In the genomic region with DNA sequence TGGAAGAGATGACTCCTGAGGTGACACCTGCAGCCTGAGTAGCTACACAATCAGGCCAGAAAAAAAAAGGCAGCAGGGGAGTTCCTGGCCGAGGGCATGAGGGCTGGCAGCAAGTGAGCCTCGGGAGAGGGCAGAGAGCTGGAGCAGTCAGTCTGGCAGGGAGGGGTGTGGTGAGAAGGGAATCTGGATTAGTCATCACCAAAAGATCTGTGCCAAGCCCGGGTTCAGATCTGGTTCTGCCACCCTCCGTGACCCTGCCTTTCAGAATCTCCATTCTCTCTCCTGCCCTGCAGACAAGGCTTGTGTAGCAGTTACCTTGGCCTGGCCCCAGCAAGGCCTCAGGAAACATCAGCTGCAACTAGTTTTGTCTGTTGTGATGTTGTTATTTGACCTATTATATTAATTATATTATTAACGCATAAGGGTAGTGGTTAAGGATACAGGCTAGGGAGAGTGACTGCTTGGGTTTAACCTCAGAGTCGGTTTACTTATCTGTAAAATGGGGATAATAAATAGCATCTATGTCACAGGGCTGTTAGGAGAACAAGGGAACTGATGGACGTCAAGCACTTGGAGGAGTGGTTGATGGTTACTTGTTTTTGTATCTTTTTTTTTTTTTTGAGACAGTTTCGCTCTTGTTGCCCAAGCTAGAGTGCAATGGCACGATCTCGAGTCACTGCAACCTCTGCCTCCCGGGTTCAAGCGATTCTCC, we compare ENCODE assay signal across 9 cellular contexts. TPM values are rescaled to one million over a fixed set of nuclear protein-coding genes. Genes with fewer than 3 reads are reported as not detected.
DNase-seq lines count a peak whose midpoint lies in the region; ATAC-seq, FAIRE-seq and TF ChIP-seq lines count a peak whose summit lies in the region.
"Had no signal": no experiment of that assay in that cellular context is flagged by ENCODE, and none has a peak within 500 bp of the region (broad histone marks: within the 10 kb centered on the region; RNA-seq: fewer than 3 reads in every experiment).

No MANE protein-coding gene starts in this region.

- H2AK5ac ChIP-seq in H1 (ENCODE audit: low read depth, low read length): no peak overlapping the region

- TF ChIP-seq EP300 in H1 (IDR thresholded peaks at IDR 0.05; ENCODE audit: borderline replicate concordance in 1 of 2, low read depth in 2 of 2, low read length in 2 of 2): no peak

- H3K9ac ChIP-seq in H1 (replicated peaks in 1 of 4; ENCODE audit: extremely low read depth in 1 of 4, low read depth in 3 of 4, low read length in 3 of 4): no peak overlapping the region
- H3K9ac ChIP-seq in neural progenitor cell: no peak overlapping the region

- H3K4me3 Mint-ChIP-seq in neural progenitor cell: peak overlapping the region; percentile 60
- H3K4me3 Mint-ChIP-seq: stimulated activated naive CD8-positive, alpha-beta T cell treated with anti-CD3 and anti-CD28 coated beads, Interleukin-15, Interleukin-2, amounts not matched to agents 100 ng/mL and 50 ng/mL, for 24 hours had no signal

- H3K27me3 Mint-ChIP-seq in neural progenitor cell (ENCODE audit: insufficient read depth, low read depth): peaks cover 13% of the 10 kb centered on the region
- H3K27me3 Mint-ChIP-seq: stimulated activated naive CD8-positive, alpha-beta T cell treated with anti-CD3 and anti-CD28 coated beads, Interleukin-15, Interleukin-2, amounts not matched to agents 100 ng/mL and 50 ng/mL, for 24 hours had no signal

- ATAC-seq in GM18867 (IDR thresholded peaks at IDR 0.05; ENCODE audit: unreplicated experiment): no peak
- ATAC-seq in GM21528 (IDR thresholded peaks at IDR 0.05; ENCODE audit: low FRiP score, unreplicated experiment): no peak
- no peak for ATAC-seq in GM18517 (IDR thresholded peaks at IDR 0.05; ENCODE audit: unreplicated experiment)

- no peak for TF ChIP-seq POLR2A in H1 (IDR thresholded peaks at IDR 0.05; ENCODE audit: control extremely low read depth in 1 of 2, low read depth in 2 of 2, low read length in 2 of 2)

- peak overlapping the region; percentile 7 for H3K27ac Mint-ChIP-seq in neural progenitor cell
- H3K27ac Mint-ChIP-seq: stimulated activated naive CD8-positive, alpha-beta T cell treated with anti-CD3 and anti-CD28 coated beads, Interleukin-15, Interleukin-2, amounts not matched to agents 100 ng/mL and 50 ng/mL, for 24 hours had no signal

- POLR2A ChIA-PET in H1 (lab: Charles Lee; ENCODE audit: partially characterized antibody): interaction anchor here (0.7 to 2.2 kb wide), 7 partner anchors 9 to 78 kb away, joined by 3 to 12 read pairs (median 4); partner anchors contain the start of genes ZNF146 and ZNF565

- H3K79me1 ChIP-seq in H1 (ENCODE audit: low read depth, low read length): peaks cover 3% of the 10 kb centered on the region

- peaks cover 13% of the 10 kb centered on the region; the same call in 1 of the 2 replicates for H3K23me2 ChIP-seq in H1 (ENCODE audit: low read depth, low read length)

- H3K4me1 Mint-ChIP-seq in neural progenitor cell: peaks cover 13% of the 10 kb centered on the region

- peaks cover 9% of the 10 kb centered on the region for H3K36me3 Mint-ChIP-seq in neural progenitor cell

- DNase-seq in GM04503 (ENCODE audit: low read depth) (peak; percentile 49), NCI-H69 (lab: John Stamatoyannopoulos, UW) (peak; percentile 75), H1 (ENCODE audit: low read depth in 1 of 2, low spot score in 2 of 2) (no peak), neural progenitor cell (ENCODE audit: low spot score) (no peak), NCI-H187 (lab: John Stamatoyannopoulos, UW) (no peak)

- no peak overlapping the region for H3K14ac ChIP-seq in H1 (ENCODE audit: insufficient read length)

- no peak overlapping the region for H3K4me2 ChIP-seq in H1 (ENCODE audit: insufficient read depth in 1 of 2, low read depth in 2 of 2, low read length in 2 of 2)
- H3K4me2 ChIP-seq in neural progenitor cell: no peak overlapping the region

- H4K5ac ChIP-seq in H1 (ENCODE audit: insufficient read length, low read depth, low read length): no peak overlapping the region

- no peak overlapping the region for H3K4ac ChIP-seq in H1 (replicated peaks; ENCODE audit: insufficient read length, low read depth, low read length)

- H2BK5ac ChIP-seq in H1 (ENCODE audit: low read depth, low read length): no peak overlapping the region

- no peaks in the 10 kb centered on the region for H3K9me3 Mint-ChIP-seq in neural progenitor cell
- H3K9me3 Mint-ChIP-seq: stimulated activated naive CD8-positive, alpha-beta T cell treated with anti-CD3 and anti-CD28 coated beads, Interleukin-15, Interleukin-2, amounts not matched to agents 100 ng/mL and 50 ng/mL, for 24 hours had no signal

- no peak overlapping the region for H2BK20ac ChIP-seq in H1 (ENCODE audit: low read length)

- no peak for FAIRE-seq in H1 (lab: Jason Lieb, UNC)

- no peak overlapping the region for H2BK12ac ChIP-seq in H1 (ENCODE audit: low read depth, low read length)

- H3K79me2 ChIP-seq in H1 (ENCODE audit: control insufficient read depth in 1 of 2, insufficient read depth in 2 of 2, low read length in 2 of 2) (peaks cover 0 to 12% of the 10 kb centered on the region in 2 experiments; a peak in 1 of 4 replicates), neural progenitor cell (ENCODE audit: low read depth) (peaks cover 20% of the 10 kb centered on the region)

- 86% methylated on average over 12 of the region's 12 CpGs; no CpG with 5 or more reads in 1 of the 2 experiments for WGBS in H1 (ENCODE audit: extremely low coverage in 1 of 2, insufficient coverage in 1 of 2, insufficient read length in 1 of 2, insufficient replicate concordance in 2 of 2, low coverage in 1 of 2, low lambda C conversion rate in 2 of 2, missing lambda C conversion rate in 1 of 2), 2 experiments

- no peak for TF ChIP-seq CTCF in H1 (IDR thresholded peaks at IDR 0.05; ENCODE audit: control extremely low read depth in 1 of 3, insufficient read depth in 1 of 3, low read depth in 1 of 3, low read length in 3 of 3)
- TF ChIP-seq CTCF in neural progenitor cell (IDR thresholded peaks at IDR 0.05): no peak

- H3K4me3 ChIP-seq in H1 (ENCODE audit: extremely low read depth in 1 of 4, insufficient read depth in 2 of 4, low read depth in 3 of 4, low read length in 4 of 4) (no peak overlapping the region), neural progenitor cell (no peak overlapping the region)

- no peak overlapping the region for H3K56ac ChIP-seq in H1 (replicated peaks; ENCODE audit: insufficient read length, low read depth, low read length)

- H3K9me3 ChIP-seq in H1 (ENCODE audit: insufficient read depth in 2 of 2, low read depth in 1 of 2, low read length in 1 of 2): no peaks in the 10 kb centered on the region
- H3K9me3 ChIP-seq in neural progenitor cell (ENCODE audit: low read depth): no peaks in the 10 kb centered on the region

- H4K20me1 ChIP-seq in H1 (replicated peaks in 1 of 2; ENCODE audit: control insufficient read depth in 1 of 2, insufficient read depth in 2 of 2, low read length in 2 of 2) (peaks cover 0 to 2% of the 10 kb centered on the region in 2 experiments), neural progenitor cell (ENCODE audit: low read depth) (peaks cover 8% of the 10 kb centered on the region)

- no peak overlapping the region for H2BK120ac ChIP-seq in H1 (replicated peaks; ENCODE audit: low read depth, low read length)

- peaks cover 13% of the 10 kb centered on the region for H3F3A ChIP-seq in neural progenitor cell (ENCODE audit: low read depth)

- no peak overlapping the region for H3K23ac ChIP-seq in H1 (ENCODE audit: insufficient read length)

- no peak for TF ChIP-seq RAD21 in H1 (IDR thresholded peaks at IDR 0.05 in 1 of 2, conservative IDR thresholded peaks at IDR 0.05 in 1 of 2; ENCODE audit: low read depth in 2 of 2, low read length in 2 of 2)

- H3K27me3 ChIP-seq in H1 (replicated peaks in 1 of 4; ENCODE audit: control insufficient read depth in 3 of 4, extremely low read depth in 1 of 4, insufficient read depth in 3 of 4, low read length in 3 of 4): no peaks in the 10 kb centered on the region
- no peaks in the 10 kb centered on the region for H3K27me3 ChIP-seq in neural progenitor cell

- no peak overlapping the region for H2AFZ ChIP-seq in H1 (ENCODE audit: low read length)
- no peak overlapping the region for H2AFZ ChIP-seq in neural progenitor cell (replicated peaks)

- peaks cover 0 to under 1% (median 0%) of the 10 kb centered on the region in 4 experiments; a peak in 1 of 8 replicates for H3K36me3 ChIP-seq in H1 (ENCODE audit: control insufficient read depth in 2 of 4, insufficient read depth in 4 of 4, low read length in 3 of 4)
- no peaks in the 10 kb centered on the region for H3K36me3 ChIP-seq in neural progenitor cell

- H3K27ac ChIP-seq in H1 (ENCODE audit: low read depth, low read length) (no peak overlapping the region), neural progenitor cell (no peak overlapping the region)

- no peak overlapping the region for H3K18ac ChIP-seq in H1 (ENCODE audit: extremely low read depth, low read length)

- H3K4me1 ChIP-seq in H1 (replicated peaks in 1 of 4; ENCODE audit: control insufficient read depth in 3 of 4, insufficient read depth in 4 of 4, low read length in 3 of 4) (peaks cover 0 to 6% (median 5%) of the 10 kb centered on the region in 4 experiments; a peak in 3 of 7 replicates), neural progenitor cell (peaks cover 7% of the 10 kb centered on the region)

- H4K91ac ChIP-seq in H1 (replicated peaks; ENCODE audit: insufficient read length, low read length): no peak overlapping the region

- H2BK15ac ChIP-seq in H1 (ENCODE audit: low read length): 0 out of 2 replicates have a peak overlapping the region, but pooled peaks have one; percentile 46

- CTCF ChIA-PET in H1 (lab: Charles Lee; ENCODE audit: partially characterized antibody): interaction anchor here (0.9 to 2.7 kb wide), 3 partner anchors 9 to 33 kb away, joined by 3 to 18 read pairs (median 5); no protein-coding TSS in a partner anchor

- no peak overlapping the region for H4K8ac ChIP-seq in H1 (ENCODE audit: extremely low read depth, insufficient read depth, low read length)

RNA-seq across cellular contexts. Expression of gene CAPNS1, which starts 2.7 kb away (rescaled TPM):
- total RNA-seq in H1 (2021; fragmentation: NEBNext Ultra II Directional; extraction: Animal tissue kit (Norgen Biotek cat#: 25700)): 382 and 386 TPM in 2 replicates
- 438 and 448 TPM in 2 replicates for polyA plus RNA-seq in H1 (2011; rRNA removed)
- polyA plus RNA-seq in H1 (2011; cell fraction: cytosol; rRNA removed): 311 TPM
- polyA plus RNA-seq in H1 (2011; cell fraction: nucleus; rRNA removed): 321 TPM
- 410 to 468 TPM (median 461 TPM) in 4 replicates for polyA plus RNA-seq in H1 (2012, experiment 1 of 2)
- 404 TPM for polyA plus RNA-seq in H1 (2012, experiment 2 of 2)
- 301 TPM for polyA plus RNA-seq in H1 (2013, experiment 1 of 2)
- 319 TPM for polyA plus RNA-seq in H1 (2013, experiment 2 of 2)
- polyA minus RNA-seq in H1 (2011; rRNA and poly(A)+ RNA removed): 347 and 394 TPM in 2 replicates
- 167 TPM for polyA minus RNA-seq in H1 (2011; cell fraction: cytosol; rRNA and poly(A)+ RNA removed)
- 90.7 TPM for polyA minus RNA-seq in H1 (2011; cell fraction: nucleus; rRNA and poly(A)+ RNA removed)
- total RNA-seq in neural progenitor cell (ENCODE audit: low replicate concordance): 146 and 258 TPM in 2 replicates

RNA-seq across cellular contexts. Expression of gene COX7A1, which starts 15.1 kb away (rescaled TPM):
- 0.60 and 0.75 TPM in 2 replicates for total RNA-seq in H1 (2021; fragmentation: NEBNext Ultra II Directional; extraction: Animal tissue kit (Norgen Biotek cat#: 25700))
- polyA plus RNA-seq in H1 (2011; rRNA removed): 0.60 and 0.96 TPM in 2 replicates
- 0.43 TPM for polyA plus RNA-seq in H1 (2011; cell fraction: cytosol; rRNA removed)
- polyA plus RNA-seq in H1 (2011; cell fraction: nucleus; rRNA removed): 1.9 TPM
- 0.88 to 23.4 TPM (median 2.0 TPM) in 4 replicates for polyA plus RNA-seq in H1 (2012, experiment 1 of 2)
- polyA plus RNA-seq in H1 (2012, experiment 2 of 2): 0.43 TPM
- 0.93 TPM for polyA plus RNA-seq in H1 (2013, experiment 1 of 2)
- 0.96 TPM for polyA plus RNA-seq in H1 (2013, experiment 2 of 2)
- polyA minus RNA-seq in H1 (2011; rRNA and poly(A)+ RNA removed): not detected in 2 replicates
- polyA minus RNA-seq in H1 (2011; cell fraction: cytosol; rRNA and poly(A)+ RNA removed): not detected
- polyA minus RNA-seq in H1 (2011; cell fraction: nucleus; rRNA and poly(A)+ RNA removed): not detected
- total RNA-seq in neural progenitor cell (ENCODE audit: low replicate concordance): not detected in 2 replicates

RNA-seq across cellular contexts. Expression of gene TBCB, which starts 21.9 kb away (rescaled TPM):
- total RNA-seq in H1 (2021; fragmentation: NEBNext Ultra II Directional; extraction: Animal tissue kit (Norgen Biotek cat#: 25700)): 153 and 168 TPM in 2 replicates
- polyA plus RNA-seq in H1 (2011; rRNA removed): 286 and 367 TPM in 2 replicates
- 316 TPM for polyA plus RNA-seq in H1 (2011; cell fraction: cytosol; rRNA removed)
- 258 TPM for polyA plus RNA-seq in H1 (2011; cell fraction: nucleus; rRNA removed)
- 202 to 279 TPM (median 267 TPM) in 4 replicates for polyA plus RNA-seq in H1 (2012, experiment 1 of 2)
- 201 TPM for polyA plus RNA-seq in H1 (2012, experiment 2 of 2)
- polyA plus RNA-seq in H1 (2013, experiment 1 of 2): 197 TPM
- polyA plus RNA-seq in H1 (2013, experiment 2 of 2): 204 TPM
- 134 and 157 TPM in 2 replicates for polyA minus RNA-seq in H1 (2011; rRNA and poly(A)+ RNA removed)
- 85.0 TPM for polyA minus RNA-seq in H1 (2011; cell fraction: cytosol; rRNA and poly(A)+ RNA removed)
- 60.8 TPM for polyA minus RNA-seq in H1 (2011; cell fraction: nucleus; rRNA and poly(A)+ RNA removed)
- 166 and 250 TPM in 2 replicates for total RNA-seq in neural progenitor cell (ENCODE audit: low replicate concordance)

RNA-seq across cellular contexts. Expression of gene POLR2I, which starts 22.5 kb away (rescaled TPM):
- 149 and 150 TPM in 2 replicates for total RNA-seq in H1 (2021; fragmentation: NEBNext Ultra II Directional; extraction: Animal tissue kit (Norgen Biotek cat#: 25700))
- 143 and 250 TPM in 2 replicates for polyA plus RNA-seq in H1 (2011; rRNA removed)
- 172 TPM for polyA plus RNA-seq in H1 (2011; cell fraction: cytosol; rRNA removed)
- 280 TPM for polyA plus RNA-seq in H1 (2011; cell fraction: nucleus; rRNA removed)
- 138 to 369 TPM (median 317 TPM) in 4 replicates for polyA plus RNA-seq in H1 (2012, experiment 1 of 2)
- 417 TPM for polyA plus RNA-seq in H1 (2012, experiment 2 of 2)
- polyA plus RNA-seq in H1 (2013, experiment 1 of 2): 238 TPM
- polyA plus RNA-seq in H1 (2013, experiment 2 of 2): 265 TPM
- 126 and 159 TPM in 2 replicates for polyA minus RNA-seq in H1 (2011; rRNA and poly(A)+ RNA removed)
- 215 TPM for polyA minus RNA-seq in H1 (2011; cell fraction: cytosol; rRNA and poly(A)+ RNA removed)
- polyA minus RNA-seq in H1 (2011; cell fraction: nucleus; rRNA and poly(A)+ RNA removed): 57.8 TPM
- total RNA-seq in neural progenitor cell (ENCODE audit: low replicate concordance): 44.0 and 67.1 TPM in 2 replicates

RNA-seq across cellular contexts. Expression of gene OVOL3, which starts 26.2 kb away (rescaled TPM):
- not detected in 2 replicates for total RNA-seq in H1 (2021; fragmentation: NEBNext Ultra II Directional; extraction: Animal tissue kit (Norgen Biotek cat#: 25700))
- 0.31 and 0.45 TPM in 2 replicates for polyA plus RNA-seq in H1 (2011; rRNA removed)
- not detected for polyA plus RNA-seq in H1 (2011; cell fraction: cytosol; rRNA removed)
- 0.60 TPM for polyA plus RNA-seq in H1 (2011; cell fraction: nucleus; rRNA removed)
- polyA plus RNA-seq in H1 (2012, experiment 1 of 2): not detected in 4 replicates
- polyA plus RNA-seq in H1 (2012, experiment 2 of 2): not detected
- polyA plus RNA-seq in H1 (2013, experiment 1 of 2): not detected
- polyA plus RNA-seq in H1 (2013, experiment 2 of 2): not detected
- polyA minus RNA-seq in H1 (2011; rRNA and poly(A)+ RNA removed): not detected in 2 replicates
- polyA minus RNA-seq in H1 (2011; cell fraction: cytosol; rRNA and poly(A)+ RNA removed): not detected
- not detected for polyA minus RNA-seq in H1 (2011; cell fraction: nucleus; rRNA and poly(A)+ RNA removed)
- not detected in 2 replicates for total RNA-seq in neural progenitor cell (ENCODE audit: low replicate concordance)

Comparison
In these comparisons a context has a peak if more than half of its experiments do, and no peak if none do; other contexts are left out.
1. DNase-seq: peak in GM04503 (single experiment) and NCI-H69 (single experiment); none in H1 (0 of 2), neural progenitor cell (single experiment) and NCI-H187 (0 of 2).